ENCODE assay signal across 10 cellular contexts in genomic region chr11:95792200-95792599, GRCh38. TPM values are rescaled to one million over a fixed set of nuclear protein-coding genes. Genes with fewer than 3 reads are reported as not detected.
DNase-seq lines count a peak whose midpoint lies in the region; TF ChIP-seq lines count a peak whose summit lies in the region.
"Had no signal": no experiment of that assay in that cellular context is flagged by ENCODE, and none has a peak within 500 bp of the region (broad histone marks: within the 10 kb centered on the region; RNA-seq: fewer than 3 reads in every experiment).

No MANE protein-coding gene starts in this region.

- no peaks in the 10 kb centered on the region for H3K36me3 Mint-ChIP-seq in neural crest cell (ENCODE audit: low read depth)

- TF ChIP-seq CTCF in neural crest cell (conservative IDR thresholded peaks at IDR 0.05): no peak

- H3K27me3 Mint-ChIP-seq in neural crest cell (ENCODE audit: low read depth): no peaks in the 10 kb centered on the region

- H3K36me3 ChIP-seq in MG63 (peaks cover 14% of the 10 kb centered on the region), duodenal mucosa (ENCODE audit: control insufficient read depth in 1 of 2, insufficient read depth in 2 of 2, low read length in 2 of 2) (no peaks in the 10 kb centered on the region)

- H3K9ac ChIP-seq in duodenal mucosa (ENCODE audit: low read depth in 1 of 2, low read length in 2 of 2): peak overlapping the region; percentile 94 to 95

- H3K27ac Mint-ChIP-seq in neural crest cell (ENCODE audit: unreplicated experiment): no peak overlapping the region

- peak overlapping the region; percentile 3 for H3K27ac ChIP-seq in duodenal mucosa (ENCODE audit: low read depth, low read length)

- peaks cover 24 to 51% of the 10 kb centered on the region in 2 donors for H3K4me1 ChIP-seq in duodenal mucosa (ENCODE audit: control insufficient read depth in 1 of 2, insufficient read depth in 2 of 2, low read length in 2 of 2)

- H3K9me3 ChIP-seq in MG63 (no peaks in the 10 kb centered on the region), duodenal mucosa (ENCODE audit: control insufficient read depth in 1 of 2, low read length in 2 of 2) (no peaks in the 10 kb centered on the region)
- H3K9me3 ChIP-seq: transverse colon had no signal

- peak overlapping the region; percentile 99 for H3K4me3 Mint-ChIP-seq in neural crest cell

- peak; percentile 6 for DNase-seq in NCI-H146 (lab: John Stamatoyannopoulos, UW)
- DNase-seq in NCI-H146 treated with DMSO at 0.1 percent for 48 hours (lab: John Stamatoyannopoulos, UW; ENCODE audit: unreplicated experiment): no peak
- DNase-seq in MG63: no peak
- DNase-seq in neural crest cell (ENCODE audit: low read depth, low spot score): no peak
- DNase-seq in NCI-H2227 treated with DMSO at 0.1 percent for 48 hours (lab: John Stamatoyannopoulos, UW): no peak
- no peak for DNase-seq in NCI-H1105 treated with DMSO at 0.1 percent for 48 hours (lab: John Stamatoyannopoulos, UW)
- DNase-seq in NAMALWA (ENCODE audit: low spot score): no peak
- DNase-seq: NCI-H2029, transverse colon had no signal

- peak overlapping the region; percentile 98; the same call in 1 of the 2 replicates for H3K4me3 ChIP-seq in MG63
- H3K4me3 ChIP-seq in duodenal mucosa (ENCODE audit: low read depth in 1 of 2, low read length in 2 of 2): peak overlapping the region; percentile 87 to 92

- H3K4me1 Mint-ChIP-seq in neural crest cell: peaks cover 48% of the 10 kb centered on the region

- no peaks in the 10 kb centered on the region for H3K9me3 Mint-ChIP-seq in neural crest cell

- no peaks in the 10 kb centered on the region for H3K27me3 ChIP-seq in MG63
- H3K27me3 ChIP-seq in duodenal mucosa (ENCODE audit: control insufficient read depth in 1 of 2, insufficient read depth in 2 of 2, low read length in 2 of 2): no peaks in the 10 kb centered on the region
- H3K27me3 ChIP-seq: transverse colon had no signal

RNA-seq across cellular contexts. Expression of gene CEP57, which starts 1.9 kb away (rescaled TPM):
- total RNA-seq in MG63 (2014; rRNA removed; shearing (Covaris generic); ENCODE audit: low replicate concordance): 26.8 and 28.2 TPM in 2 replicates
- 81.7 and 82.0 TPM in 2 replicates for total RNA-seq in neural crest cell

RNA-seq across cellular contexts. Expression of gene FAM76B, which starts 2.6 kb away (rescaled TPM):
- 16.4 and 16.6 TPM in 2 replicates for total RNA-seq in MG63 (2014; rRNA removed; shearing (Covaris generic); ENCODE audit: low replicate concordance)
- 45.3 and 52.6 TPM in 2 replicates for total RNA-seq in neural crest cell
